8 cellular contexts compared by ENCODE assay signal in genomic region chr17:36931697-36932382, GRCh38. TPM values are rescaled to one million over a fixed set of nuclear protein-coding genes. Genes with fewer than 3 reads are reported as not detected.
DNase-seq lines count a peak whose midpoint lies in the region; ATAC-seq and TF ChIP-seq lines count a peak whose summit lies in the region.

No MANE protein-coding gene starts in this region.

- in situ Hi-C loops in IMR-90 (cut with MboI; ENCODE audit: low sequenced_read_pairs) = no loop called here

- H3K4me1 ChIP-seq in CD8-positive, alpha-beta T cell (ENCODE audit: insufficient read depth, low read length) = peaks cover 59% of the 10 kb centered on the region
- H3K4me1 ChIP-seq in IMR-90 (ENCODE audit: control insufficient read depth, insufficient read depth, low read length) = peaks cover 6% of the 10 kb centered on the region; the same call in 1 of the 2 replicates

- POLR2A ChIA-PET in CD8-positive, alpha-beta T cell (lab: Charles Lee) = interaction anchor here (1.2 to 3.4 kb wide), 2 partner anchors 16 to 45 kb away, joined by 3 to 16 read pairs; partner anchors contain the start of gene AATF
- POLR2A ChIA-PET in IMR-90 (lab: Charles Lee; ENCODE audit: unreplicated experiment) = no interaction called here

- peaks cover 79% of the 10 kb centered on the region for H3K27me3 Mint-ChIP-seq in CD8-positive, alpha-beta T cell (ENCODE audit: low read depth)
- H3K27me3 Mint-ChIP-seq in natural killer cell treated with Interleukin-12 subunit alpha and Interleukin-12 subunit beta and Interleukin-15 and Interleukin-18, amount 100 ng/mL, for 72 hours = peaks cover 66 to 74% of the 10 kb centered on the region in 2 donors

- H3K9me3 ChIP-seq in CD8-positive, alpha-beta T cell (ENCODE audit: low read length) = no peaks in the 10 kb centered on the region
- H3K9me3 ChIP-seq in IMR-90 (ENCODE audit: control insufficient read depth, insufficient read depth, low read length) = peaks cover 13% of the 10 kb centered on the region; the same call in 1 of the 2 replicates

- H2BK15ac ChIP-seq in IMR-90 (ENCODE audit: low read depth, low read length) = no peak overlapping the region

- peak overlapping the region; percentile 36 for H3K4me3 ChIP-seq in CD8-positive, alpha-beta T cell (ENCODE audit: low read depth, low read length)
- no peak overlapping the region for H3K4me3 ChIP-seq in IMR-90 (ENCODE audit: insufficient read depth, low read depth, low read length)

- no peak overlapping the region for H4K8ac ChIP-seq in IMR-90 (ENCODE audit: low read depth in 2 of 2, low read length in 2 of 2)

- H3K79me1 ChIP-seq in IMR-90 (ENCODE audit: low read depth in 1 of 2, low read length in 2 of 2) = no peaks in the 10 kb centered on the region

- no peak overlapping the region for H3K27ac Mint-ChIP-seq in CD8-positive, alpha-beta T cell
- H3K27ac Mint-ChIP-seq in natural killer cell treated with Interleukin-12 subunit alpha and Interleukin-12 subunit beta and Interleukin-15 and Interleukin-18, amount 100 ng/mL, for 72 hours = no peak overlapping the region

- H3K14ac ChIP-seq in IMR-90 (replicated peaks; ENCODE audit: low read depth, low read length) = no peak overlapping the region

- no peak overlapping the region for H3K9ac ChIP-seq in IMR-90 (ENCODE audit: low read depth, low read length)

- H4K20me1 ChIP-seq in IMR-90 (ENCODE audit: insufficient read depth, low read length) = peaks cover 13% of the 10 kb centered on the region

- peaks cover 83% of the 10 kb centered on the region for H3K27me3 ChIP-seq in CD8-positive, alpha-beta T cell (ENCODE audit: insufficient read depth, low read length)
- H3K27me3 ChIP-seq in IMR-90 (ENCODE audit: control insufficient read depth, insufficient read depth, low read length) = peaks cover 99% of the 10 kb centered on the region

- CTCF ChIA-PET in CD8-positive, alpha-beta T cell (lab: Charles Lee) = no interaction called here
- CTCF ChIA-PET in IMR-90 (lab: Yijun Ruan, JAX) = no interaction called here

- H3K18ac ChIP-seq in IMR-90 (ENCODE audit: low read depth, low read length) = no peak overlapping the region

- no peaks in the 10 kb centered on the region for H3K9me3 Mint-ChIP-seq in CD8-positive, alpha-beta T cell
- H3K9me3 Mint-ChIP-seq in natural killer cell treated with Interleukin-12 subunit alpha and Interleukin-12 subunit beta and Interleukin-15 and Interleukin-18, amount 100 ng/mL, for 72 hours = no peaks in the 10 kb centered on the region

- H2AFZ ChIP-seq in IMR-90 (replicated peaks; ENCODE audit: low read length, poor library complexity) = peak overlapping the region; percentile 29

- no peaks in the 10 kb centered on the region for H3K36me3 Mint-ChIP-seq in CD8-positive, alpha-beta T cell
- H3K36me3 Mint-ChIP-seq in natural killer cell treated with Interleukin-12 subunit alpha and Interleukin-12 subunit beta and Interleukin-15 and Interleukin-18, amount 100 ng/mL, for 72 hours = no peaks in the 10 kb centered on the region

- TF ChIP-seq RAD21 in IMR-90 (IDR thresholded peaks at IDR 0.05; ENCODE audit: low read length) = no peak

- no peak for ATAC-seq in CD8-positive, alpha-beta T cell
- ATAC-seq in IMR-90 (ENCODE audit: low read depth) = no peak
- no peak for ATAC-seq in natural killer cell treated with Interleukin-12 subunit alpha and Interleukin-12 subunit beta and Interleukin-15 and Interleukin-18, amount 100 ng/mL, for 72 hours
- no peak for ATAC-seq in GM21737 (IDR thresholded peaks at IDR 0.05; ENCODE audit: unreplicated experiment)
- no peak for ATAC-seq in GM19395 (IDR thresholded peaks at IDR 0.05; ENCODE audit: unreplicated experiment)
- no peak for ATAC-seq in GM21786 (IDR thresholded peaks at IDR 0.05; ENCODE audit: unreplicated experiment)

- intact Hi-C loops in CD8-positive, alpha-beta T cell (cut with DNase I, micrococcal nuclease) = loop anchor here in 1 of 2 experiments (2.0 to 5.0 kb wide), 2 partner anchors 15 to 395 kb away; no protein-coding TSS in a partner anchor
- intact Hi-C loops in IMR-90 (cut with micrococcal nuclease) = loop anchor here (10.0 kb wide), 1 partner anchor 77 kb away; no protein-coding TSS in a partner anchor

- H2BK120ac ChIP-seq in IMR-90 (ENCODE audit: low read depth, low read length) = no peak overlapping the region

- H3K4me3 Mint-ChIP-seq in CD8-positive, alpha-beta T cell = peak overlapping the region; percentile 53
- peak overlapping the region; percentile 62 for H3K4me3 Mint-ChIP-seq in natural killer cell treated with Interleukin-12 subunit alpha and Interleukin-12 subunit beta and Interleukin-15 and Interleukin-18, amount 100 ng/mL, for 72 hours

- no peaks in the 10 kb centered on the region for H3K36me3 ChIP-seq in CD8-positive, alpha-beta T cell (ENCODE audit: insufficient read depth, low read length)
- no peaks in the 10 kb centered on the region for H3K36me3 ChIP-seq in IMR-90 (ENCODE audit: control insufficient read depth, insufficient read depth, low read length)

- TF ChIP-seq CTCF in CD8-positive, alpha-beta T cell (IDR thresholded peaks at IDR 0.05) = no peak
- TF ChIP-seq CTCF in IMR-90 (conservative IDR thresholded peaks at IDR 0.05; ENCODE audit: low read depth, low read length) = no peak

- H3K27ac ChIP-seq in CD8-positive, alpha-beta T cell (ENCODE audit: low read depth, low read length) = no peak overlapping the region
- no peak overlapping the region for H3K27ac ChIP-seq in IMR-90 (ENCODE audit: insufficient read depth, low read length)

- no peak for TF ChIP-seq POLR2A in IMR-90 (IDR thresholded peaks at IDR 0.05; ENCODE audit: low read depth, low read length)

- no peak overlapping the region for H2BK5ac ChIP-seq in IMR-90 (ENCODE audit: low read depth, low read length, poor library complexity, severe bottlenecking)

- peaks cover 4% of the 10 kb centered on the region; the same call in 1 of the 2 replicates for H3K9me1 ChIP-seq in IMR-90 (ENCODE audit: insufficient read depth, low read length)

- no peak overlapping the region for H2AK5ac ChIP-seq in IMR-90 (ENCODE audit: low read depth, low read length)

- DNase-seq in CD8-positive, alpha-beta T cell = no peak
- DNase-seq in IMR-90 (no peak), cerebellar cortex (ENCODE audit: low spot score) (peak; percentile 68), SIG-M5 (lab: John Stamatoyannopoulos, UW) (no peak)
- no peak for DNase-seq in natural killer cell treated with Interleukin-12 subunit alpha and Interleukin-12 subunit beta and Interleukin-15 and Interleukin-18, amount 100 ng/mL, for 72 hours (ENCODE audit: low spot score)

- no peak overlapping the region for H3K23ac ChIP-seq in IMR-90 (ENCODE audit: low read depth, low read length)

- H3K4ac ChIP-seq in IMR-90 (ENCODE audit: low read depth, low read length) = no peak overlapping the region

- BruUV-seq in IMR-90 (replicated peaks; lab: Mats Ljungman, UMichigan) = no TSS peak

- peaks cover 53% of the 10 kb centered on the region for H3K4me1 Mint-ChIP-seq in CD8-positive, alpha-beta T cell (ENCODE audit: low read depth)
- H3K4me1 Mint-ChIP-seq in natural killer cell treated with Interleukin-12 subunit alpha and Interleukin-12 subunit beta and Interleukin-15 and Interleukin-18, amount 100 ng/mL, for 72 hours (ENCODE audit: low read depth in 2 of 2) = peaks cover 28 to 45% of the 10 kb centered on the region in 2 donors

- H4K5ac ChIP-seq in IMR-90 (ENCODE audit: low read depth, low read length) = no peak overlapping the region

- 4% methylated on average over 16 of the region's 30 CpGs; no CpG with 5 or more reads in 1 of the 2 experiments for WGBS in IMR-90 (ENCODE audit: extremely low coverage in 2 of 2, insufficient read length in 1 of 2), 2 experiments

- H3K56ac ChIP-seq in IMR-90 (ENCODE audit: extremely low read depth, insufficient read depth, low read length) = no peak overlapping the region

- dilution Hi-C loops in IMR-90 (cut with HindIII; ENCODE audit: low sequenced_read_pairs, unreplicated experiment) = no loop called here

- peak overlapping the region; percentile 41; the same call in 1 of the 2 replicates for H3K4me2 ChIP-seq in IMR-90 (ENCODE audit: low read depth, low read length)

- no peak overlapping the region for H2AK9ac ChIP-seq in IMR-90 (replicated peaks; ENCODE audit: low read depth, low read length, poor library complexity)

- H2BK20ac ChIP-seq in IMR-90 (ENCODE audit: low read depth, low read length) = no peak overlapping the region

- H4K91ac ChIP-seq in IMR-90 (ENCODE audit: insufficient read depth, low read depth, low read length) = no peak overlapping the region

TF ChIP-seq in IMR-90, 13 proteins besides CTCF, POLR2A, EP300 and RAD21:
- TF ChIP-seq CHD1 (IDR thresholded peaks at IDR 0.05; ENCODE audit: low read depth, low read length) (no peak), CEBPB (IDR thresholded peaks at IDR 0.05; ENCODE audit: low read depth, low read length) (no peak), MAZ (IDR thresholded peaks at IDR 0.05; ENCODE audit: borderline replicate concordance, low read depth, low read length) (no peak), RFX5 (IDR thresholded peaks at IDR 0.05; ENCODE audit: low read depth, low read length) (no peak)

RNA-seq across cellular contexts. Expression of gene LHX1, which starts 5.4 kb away (rescaled TPM):
- total RNA-seq in CD8-positive, alpha-beta T cell = not detected
- not detected in 2 replicates for total RNA-seq in IMR-90 (2012; rRNA removed)
- not detected in 2 replicates for polyA plus RNA-seq in IMR-90 (2012; rRNA removed)
- polyA plus RNA-seq in IMR-90 (2012; cell fraction: cytosol; rRNA removed) = not detected in 2 replicates
- polyA plus RNA-seq in IMR-90 (2012; cell fraction: nucleus; rRNA removed; ENCODE audit: low replicate concordance) = not detected in 2 replicates
- total RNA-seq in natural killer cell treated with Interleukin-12 subunit alpha and Interleukin-12 subunit beta and Interleukin-15 and Interleukin-18, amount 100 ng/mL, for 72 hours = under 1 TPM in 1 of 2 donors, not detected in 1; 0.24 TPM

RNA-seq across cellular contexts. Expression of gene AATF, which starts 16.9 kb away (rescaled TPM):
- 10 to 100 TPM; 49.5 to 51.5 TPM for total RNA-seq in CD8-positive, alpha-beta T cell
- 34.8 and 37.2 TPM in 2 replicates for total RNA-seq in IMR-90 (2012; rRNA removed)
- 18.1 and 21.0 TPM in 2 replicates for polyA plus RNA-seq in IMR-90 (2012; rRNA removed)
- 7.0 and 14.1 TPM in 2 replicates for polyA plus RNA-seq in IMR-90 (2012; cell fraction: cytosol; rRNA removed)
- 6.8 and 16.3 TPM in 2 replicates for polyA plus RNA-seq in IMR-90 (2012; cell fraction: nucleus; rRNA removed; ENCODE audit: low replicate concordance)
- total RNA-seq in natural killer cell treated with Interleukin-12 subunit alpha and Interleukin-12 subunit beta and Interleukin-15 and Interleukin-18, amount 100 ng/mL, for 72 hours = 100 to 1,000 TPM in 1 of 2 donors, 10 to 100 TPM in 1; 95.0 to 114 TPM
